ENCODE assay signal across 8 cellular contexts in the genomic region with DNA sequence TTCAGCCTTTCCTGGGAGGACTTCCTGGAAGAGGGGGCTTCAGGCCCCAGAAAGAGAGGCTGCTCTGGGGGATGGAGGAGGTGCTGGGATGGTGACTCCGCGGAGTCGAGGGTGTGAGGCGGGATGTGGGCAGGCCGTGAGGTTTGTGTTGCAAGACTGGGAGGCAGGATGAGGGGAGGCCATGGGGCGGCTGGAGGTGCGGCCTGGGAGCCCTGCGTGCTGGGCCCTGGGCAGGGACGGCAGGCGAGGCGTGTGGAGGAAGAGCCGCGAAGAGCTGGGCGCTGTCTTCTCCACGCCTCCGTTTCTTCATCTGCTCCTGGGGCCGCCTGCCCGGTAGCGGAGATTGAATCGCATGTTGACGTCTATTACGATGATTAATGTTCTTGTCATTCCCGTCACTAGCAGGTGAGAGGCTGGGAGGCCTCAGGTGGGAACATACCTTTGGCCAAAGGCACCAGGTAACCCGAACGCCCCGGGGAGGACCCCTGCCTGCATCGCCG. TPM values are rescaled to one million over a fixed set of nuclear protein-coding genes. Genes with fewer than 3 reads are reported as not detected.
DNase-seq lines count a peak whose midpoint lies in the region; ATAC-seq and TF ChIP-seq lines count a peak whose summit lies in the region.

No MANE protein-coding gene starts in this region.

- H3K27me3 ChIP-seq in endodermal cell (ENCODE audit: control insufficient read depth, insufficient read depth, low read length, poor library complexity, severe bottlenecking): peaks cover 53% of the 10 kb centered on the region
- peaks cover 10 to 17% of the 10 kb centered on the region in 2 donors for H3K27me3 ChIP-seq in stomach smooth muscle (ENCODE audit: control insufficient read depth in 1 of 2, insufficient read depth in 2 of 2, low read length in 2 of 2)

- ATAC-seq in GM19467 (IDR thresholded peaks at IDR 0.05; ENCODE audit: unreplicated experiment) (peak; percentile 15), GM21381 (IDR thresholded peaks at IDR 0.05; ENCODE audit: unreplicated experiment) (no peak), HG03469 (IDR thresholded peaks at IDR 0.05; ENCODE audit: unreplicated experiment) (no peak)
- peak; percentile 82 to 87 for ATAC-seq in natural killer cell treated with Interleukin-12 subunit alpha and Interleukin-12 subunit beta and Interleukin-15 and Interleukin-18, amount 100 ng/mL, for 72 hours

- H3K36me3 Mint-ChIP-seq in endodermal cell (ENCODE audit: low read depth): peaks cover 8% of the 10 kb centered on the region
- H3K36me3 Mint-ChIP-seq in natural killer cell treated with Interleukin-12 subunit alpha and Interleukin-12 subunit beta and Interleukin-15 and Interleukin-18, amount 100 ng/mL, for 72 hours: peaks cover 5% of the 10 kb centered on the region

- H3K4me1 Mint-ChIP-seq in endodermal cell: peaks cover 6% of the 10 kb centered on the region
- peaks cover 12 to 13% of the 10 kb centered on the region in 2 donors for H3K4me1 Mint-ChIP-seq in natural killer cell treated with Interleukin-12 subunit alpha and Interleukin-12 subunit beta and Interleukin-15 and Interleukin-18, amount 100 ng/mL, for 72 hours (ENCODE audit: low read depth in 2 of 2)

- H3K9me3 Mint-ChIP-seq in endodermal cell: peaks cover 15% of the 10 kb centered on the region
- H3K9me3 Mint-ChIP-seq in natural killer cell treated with Interleukin-12 subunit alpha and Interleukin-12 subunit beta and Interleukin-15 and Interleukin-18, amount 100 ng/mL, for 72 hours: no peaks in the 10 kb centered on the region

- DNase-seq in NCI-H2196 (lab: John Stamatoyannopoulos, UW; ENCODE audit: unreplicated experiment) (peak; percentile 55), endodermal cell (peak; percentile 81)
- peak; percentile 31 to 35 for DNase-seq in activated CD8-positive, alpha-beta memory T cell treated with anti-CD3 and anti-CD28 coated beads for 1 hour (ENCODE audit: extremely low read depth in 1 of 2, low read depth in 1 of 2)
- DNase-seq in natural killer cell treated with Interleukin-12 subunit alpha and Interleukin-12 subunit beta and Interleukin-15 and Interleukin-18, amount 100 ng/mL, for 72 hours (ENCODE audit: low spot score): peak; percentile 97

- TF ChIP-seq CTCF in endodermal cell (conservative IDR thresholded peaks at IDR 0.05): no peak

- H3K27ac ChIP-seq in endodermal cell (ENCODE audit: low read depth, low read length) (no peak overlapping the region), stomach smooth muscle (ENCODE audit: low read length) (peak overlapping the region; percentile 46)

- WGBS in endodermal cell (ENCODE audit: insufficient coverage in 1 of 2, insufficient read length in 1 of 2), 2 experiments: 9 to 12% methylated on average over 8 to 28 of the region's 28 CpGs

- H3K4me3 Mint-ChIP-seq in endodermal cell: peak overlapping the region; percentile 42
- peak overlapping the region; percentile 90 for H3K4me3 Mint-ChIP-seq in natural killer cell treated with Interleukin-12 subunit alpha and Interleukin-12 subunit beta and Interleukin-15 and Interleukin-18, amount 100 ng/mL, for 72 hours

- peak overlapping the region; percentile 21 for H3K27ac Mint-ChIP-seq in endodermal cell
- H3K27ac Mint-ChIP-seq in natural killer cell treated with Interleukin-12 subunit alpha and Interleukin-12 subunit beta and Interleukin-15 and Interleukin-18, amount 100 ng/mL, for 72 hours: peak overlapping the region; percentile 85 to 95

- H3K4me1 ChIP-seq in endodermal cell (ENCODE audit: control insufficient read depth, insufficient read depth, low read length) (peaks cover 3% of the 10 kb centered on the region), stomach smooth muscle (ENCODE audit: control insufficient read depth, insufficient read depth, low read length) (peaks cover 36% of the 10 kb centered on the region)

- peaks cover 10% of the 10 kb centered on the region for H3K9me3 ChIP-seq in endodermal cell (ENCODE audit: control insufficient read depth, low read length)
- H3K9me3 ChIP-seq in stomach smooth muscle (ENCODE audit: control insufficient read depth in 2 of 2, low read length in 2 of 2): no peaks in the 10 kb centered on the region

- H3K36me3 ChIP-seq in endodermal cell (ENCODE audit: control insufficient read depth, insufficient read depth, low read length) (peaks cover 8% of the 10 kb centered on the region), stomach smooth muscle (ENCODE audit: control insufficient read depth in 2 of 2, insufficient read depth in 2 of 2, low read length in 2 of 2) (no peaks in the 10 kb centered on the region)

- no peak overlapping the region for H3K9ac ChIP-seq in endodermal cell (ENCODE audit: extremely low read depth, low read length, poor library complexity, severe bottlenecking)
- H3K9ac ChIP-seq in stomach smooth muscle (ENCODE audit: low read length in 2 of 2): peak overlapping the region in 1 of 2 donors; percentile 5

- H3K27me3 Mint-ChIP-seq in endodermal cell (ENCODE audit: insufficient read depth): peaks cover 46% of the 10 kb centered on the region
- H3K27me3 Mint-ChIP-seq in natural killer cell treated with Interleukin-12 subunit alpha and Interleukin-12 subunit beta and Interleukin-15 and Interleukin-18, amount 100 ng/mL, for 72 hours: peaks cover 24 to 25% of the 10 kb centered on the region in 2 donors

- H3K4me3 ChIP-seq in endodermal cell (ENCODE audit: low read length) (no peak overlapping the region), stomach smooth muscle (ENCODE audit: low read length in 2 of 2) (peak overlapping the region; percentile 36 to 80)

RNA-seq across cellular contexts. Expression of a gene that starts 0.9 kb away (rescaled TPM):
- 10 to 100 TPM; 51.0 to 93.3 TPM for total RNA-seq in endodermal cell
- 33.2 TPM for polyA plus RNA-seq in endodermal cell (2013, experiment 1 of 2)
- polyA plus RNA-seq in endodermal cell (2013, experiment 2 of 2): 31.8 TPM
- total RNA-seq in natural killer cell treated with Interleukin-12 subunit alpha and Interleukin-12 subunit beta and Interleukin-15 and Interleukin-18, amount 100 ng/mL, for 72 hours: 10 to 100 TPM; 15.2 to 16.6 TPM

RNA-seq across cellular contexts. Expression of a gene that starts 17.4 kb away (rescaled TPM):
- 1 to 10 TPM in 1 of 2 donors, under 1 TPM in 1; 0.55 to 1.0 TPM for total RNA-seq in endodermal cell
- 0.21 TPM for polyA plus RNA-seq in endodermal cell (2013, experiment 1 of 2)
- 0.08 TPM for polyA plus RNA-seq in endodermal cell (2013, experiment 2 of 2)
- under 1 TPM in 1 of 2 donors, not detected in 1; 0.88 TPM for total RNA-seq in natural killer cell treated with Interleukin-12 subunit alpha and Interleukin-12 subunit beta and Interleukin-15 and Interleukin-18, amount 100 ng/mL, for 72 hours

RNA-seq across cellular contexts. Expression of a gene that starts 23.7 kb away (rescaled TPM):
- total RNA-seq in endodermal cell: 10 to 100 TPM; 22.4 to 25.6 TPM
- 4.3 TPM for polyA plus RNA-seq in endodermal cell (2013, experiment 1 of 2)
- 3.6 TPM for polyA plus RNA-seq in endodermal cell (2013, experiment 2 of 2)
- total RNA-seq in natural killer cell treated with Interleukin-12 subunit alpha and Interleukin-12 subunit beta and Interleukin-15 and Interleukin-18, amount 100 ng/mL, for 72 hours: 10 to 100 TPM; 15.7 to 17.5 TPM

RNA-seq across cellular contexts. Expression of a gene that starts 37.2 kb away (rescaled TPM):
- 10 to 100 TPM; 26.3 to 31.1 TPM for total RNA-seq in endodermal cell
- polyA plus RNA-seq in endodermal cell (2013, experiment 1 of 2): 7.8 TPM
- 8.3 TPM for polyA plus RNA-seq in endodermal cell (2013, experiment 2 of 2)
- 10 to 100 TPM; 15.4 to 19.6 TPM for total RNA-seq in natural killer cell treated with Interleukin-12 subunit alpha and Interleukin-12 subunit beta and Interleukin-15 and Interleukin-18, amount 100 ng/mL, for 72 hours

Comparison
In these comparisons a context has a peak if more than half of its experiments do, and no peak if none do; other contexts are left out.
1. ATAC-seq: peak in GM19467 (single experiment) and natural killer cell treated with Interleukin-12 subunit alpha and Interleukin-12 subunit beta and Interleukin-15 and Interleukin-18, amount 100 ng/mL, for 72 hours (2 of 2); none in GM21381 (single experiment) and HG03469 (single experiment).
2. DNase-seq: peak in every context shown above with its lines; median percentile 97 in natural killer cell treated with Interleukin-12 subunit alpha and Interleukin-12 subunit beta and Interleukin-15 and Interleukin-18, amount 100 ng/mL, for 72 hours; 81 in endodermal cell; 55 in NCI-H2196; 33 in activated CD8-positive, alpha-beta memory T cell treated with anti-CD3 and anti-CD28 coated beads for 1 hour.